9 cellular contexts compared by ENCODE assay signal in the genomic region with DNA sequence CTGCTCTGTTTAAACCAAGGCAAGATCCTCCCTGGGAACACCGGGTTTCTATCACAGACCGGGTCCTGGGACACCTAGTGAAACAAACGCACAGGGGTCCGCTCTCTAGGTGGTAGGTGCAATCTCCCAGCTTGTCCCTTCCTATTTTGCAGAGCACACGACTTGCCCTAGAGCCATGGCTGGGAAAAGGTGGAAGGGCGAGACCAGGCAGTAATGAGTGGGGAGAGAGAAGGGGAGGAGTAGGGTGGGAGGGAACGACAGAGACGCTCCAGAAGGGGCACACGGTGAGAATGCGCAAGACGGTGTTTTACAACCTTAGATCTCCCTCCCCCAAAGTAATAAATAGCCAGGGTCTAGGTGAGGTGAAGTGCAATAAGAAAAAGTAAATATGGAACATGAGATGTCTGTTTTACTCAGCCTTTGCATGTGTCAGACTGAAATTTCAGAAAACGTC. TPM values are rescaled to one million over a fixed set of nuclear protein-coding genes. Genes with fewer than 3 reads are reported as not detected.
DNase-seq lines count a peak whose midpoint lies in the region; ATAC-seq and TF ChIP-seq lines count a peak whose summit lies in the region.
"Had no signal": no experiment of that assay in that cellular context is flagged by ENCODE, and none has a peak within 500 bp of the region (broad histone marks: within the 10 kb centered on the region; RNA-seq: fewer than 3 reads in every experiment).

No MANE protein-coding gene starts in this region.

- H3K36me3 ChIP-seq in WERI-Rb-1 (no peaks in the 10 kb centered on the region), heart left ventricle (no peaks in the 10 kb centered on the region)

- H3K27me3 ChIP-seq in WERI-Rb-1 (ENCODE audit: insufficient read depth, low read depth, severe bottlenecking) (no peaks in the 10 kb centered on the region), heart left ventricle (peaks cover 0 to 19% (median 0%) of the 10 kb centered on the region in 9 donors)

- H3K27ac ChIP-seq in WERI-Rb-1: no peak overlapping the region
- peak overlapping the region; percentile 78 to 95 (median 88) for H3K27ac ChIP-seq in heart left ventricle
- H3K27ac ChIP-seq: KMS-11 had no signal

- POLR2A ChIA-PET in GM10248 (lab: Yijun Ruan, JAX): no interaction called here

- H3K9me3 ChIP-seq in WERI-Rb-1 (ENCODE audit: severe bottlenecking): peaks cover 2% of the 10 kb centered on the region
- H3K9me3 ChIP-seq in heart left ventricle: peaks cover 0 to 35% (median 14%) of the 10 kb centered on the region in 12 donors

- CTCF ChIA-PET in GM10248 (lab: Yijun Ruan, JAX): interaction anchor here (1.1 to 1.9 kb wide), 4 partner anchors 18 to 184 kb away, joined by 3 to 4 read pairs (median 3); no protein-coding TSS in a partner anchor

- DNase-seq in WERI-Rb-1: no peak
- DNase-seq in heart left ventricle: peak in 2 of 5 donors; percentile 17 to 23
- DNase-seq in sciatic nerve (ENCODE audit: low spot score): no peak
- no peak for DNase-seq in GM10248 (ENCODE audit: extremely low spot score)
- no peak for DNase-seq in NCI-H1092 treated with DMSO at 0.1 percent for 48 hours (lab: John Stamatoyannopoulos, UW)
- no peak for DNase-seq in cortex of kidney (lab: John Stamatoyannopoulos, UW)

- H3K4me1 ChIP-seq in heart left ventricle: peaks cover 0 to 15% (median 0%) of the 10 kb centered on the region in 12 donors

- no peak for TF ChIP-seq POLR2A in heart left ventricle (IDR thresholded peaks at IDR 0.05)

- intact Hi-C loops in heart left ventricle (cut with DNase I) (loop anchor here in 8 of 10 donors (1.0 to 5.0 kb wide), 8 partner anchors 9 to 199 kb away; a partner anchor contains a TSS), sciatic nerve (cut with DNase I) (loop anchor here (10.0 kb wide), 1 partner anchor 182 kb away; no protein-coding TSS in a partner anchor)

- ATAC-seq in GM21619 (IDR thresholded peaks at IDR 0.05; ENCODE audit: unreplicated experiment) (peak; percentile 12), heart left ventricle (peak in 3 of 4 donors; percentile 47 to 67 (median 49)), sciatic nerve (peak; percentile 76), HG03565 (IDR thresholded peaks at IDR 0.05; ENCODE audit: unreplicated experiment) (no peak)

- 9 to 16% (median 11%) methylated on average over 12 of the region's 12 CpGs for WGBS in heart left ventricle, 4 donors

- H3K4me3 ChIP-seq in WERI-Rb-1 (ENCODE audit: low read depth, low read length) (peak overlapping the region; percentile 48), heart left ventricle (peak overlapping the region; percentile 54 to 98 (median 72))

- TF ChIP-seq CTCF in WERI-Rb-1 (IDR thresholded peaks at IDR 0.05; ENCODE audit: low read depth, low read length): no peak
- TF ChIP-seq CTCF in heart left ventricle (IDR thresholded peaks at IDR 0.05): no peak
- TF ChIP-seq CTCF in GM10248 (IDR thresholded peaks at IDR 0.05; ENCODE audit: control extremely low read depth, extremely low read depth, low read depth, missing control alignments): no peak

RNA-seq across cellular contexts. Expression of a gene that starts 9.3 kb away (rescaled TPM):
- total RNA-seq in heart left ventricle (10 to 100 TPM; 21.9 to 35.7 (median 29.7) TPM), sciatic nerve (67.2 TPM)
- polyA plus RNA-seq in heart left ventricle: 10 to 100 TPM; 11.0 to 12.5 TPM
